8 cellular contexts compared by ENCODE assay signal in genomic region chr19:58150328-58150921, GRCh38. TPM values are rescaled to one million over a fixed set of nuclear protein-coding genes. Genes with fewer than 3 reads are reported as not detected.
DNase-seq lines count a peak whose midpoint lies in the region; TF ChIP-seq lines count a peak whose summit lies in the region.

Gene ZNF329, minus strand, starts transcription at chr19:58150789. Its CDS starts 21,286 bp downstream, at chr19:58129503.

- intact Hi-C loops in OCI-LY7 (cut with micrococcal nuclease; ENCODE audit: unreplicated experiment) = no loop called here

- H3K9me2 ChIP-seq in OCI-LY7 (ENCODE audit: insufficient read depth, low read length) = no peaks in the 10 kb centered on the region

- H3K9ac ChIP-seq in mucosa of rectum (ENCODE audit: low read depth in 1 of 2, low read length in 2 of 2) = peak within 1 kb of the TSS; percentile 66 to 79

- peaks cover 33% of the 10 kb centered on the region for H3K9me3 ChIP-seq in OCI-LY7 (ENCODE audit: low read length)
- H3K9me3 ChIP-seq in esophagus (ENCODE audit: control insufficient read depth in 2 of 2, insufficient read depth in 1 of 2, low read depth in 1 of 2, low read length in 1 of 2) = peaks cover 0 to 3% of the 10 kb centered on the region in 2 donors
- peaks cover 5 to 6% of the 10 kb centered on the region in 2 donors for H3K9me3 ChIP-seq in mucosa of rectum (ENCODE audit: control insufficient read depth in 2 of 2, low read length in 2 of 2)

- H2AFZ ChIP-seq in OCI-LY7 (ENCODE audit: low read length) = peak within 1 kb of the TSS; percentile 92

- no peaks in the 10 kb centered on the region for H3K79me2 ChIP-seq in OCI-LY7 (ENCODE audit: insufficient read depth, low read depth, low read length)

- CTCF ChIA-PET in OCI-LY7 (lab: Charles Lee; ENCODE audit: unreplicated experiment) = no interaction called here

- no peak for TF ChIP-seq CTCF in AG10803 (conservative IDR thresholded peaks at IDR 0.05; ENCODE audit: low read length)
- no peak for TF ChIP-seq CTCF in OCI-LY7 (conservative IDR thresholded peaks at IDR 0.05; ENCODE audit: low read length)

- H3K4me3 ChIP-seq in AG10803 (ENCODE audit: low read length) (peak within 1 kb of the TSS; percentile 90), OCI-LY7 (ENCODE audit: low read depth, low read length, poor library complexity, severe bottlenecking) (peak within 1 kb of the TSS; percentile 81), esophagus (ENCODE audit: low read depth in 1 of 2, low read length in 2 of 2) (peak within 1 kb of the TSS; percentile 74 to 98), mucosa of rectum (ENCODE audit: low read length in 2 of 2) (peak within 1 kb of the TSS; percentile 83)

- H3K27ac ChIP-seq in OCI-LY7 (ENCODE audit: low read depth, low read length, poor library complexity, severe bottlenecking) (no peak within 1 kb of the TSS), esophagus (ENCODE audit: low read depth in 2 of 2, low read length in 1 of 2) (peak within 1 kb of the TSS; percentile 75 to 82), mucosa of rectum (ENCODE audit: low read depth in 2 of 2, low read length in 2 of 2) (peak within 1 kb of the TSS; percentile 55 to 74)

- H4K20me1 ChIP-seq in OCI-LY7 (ENCODE audit: insufficient read depth, low read length) = no peaks in the 10 kb centered on the region

- peak within 1 kb of the TSS; percentile 84 for H3K4me2 ChIP-seq in OCI-LY7 (ENCODE audit: low read length)

- H3K27me3 ChIP-seq in esophagus (ENCODE audit: control insufficient read depth in 1 of 2, insufficient read depth in 2 of 2, low read length in 2 of 2) (no peaks in the 10 kb centered on the region), mucosa of rectum (ENCODE audit: control insufficient read depth in 2 of 2, insufficient read depth in 2 of 2, low read length in 2 of 2) (no peaks in the 10 kb centered on the region)

- H3K36me3 ChIP-seq in OCI-LY7 (ENCODE audit: insufficient read depth, low read length) = no peaks in the 10 kb centered on the region
- H3K36me3 ChIP-seq in esophagus (ENCODE audit: control insufficient read depth in 2 of 2, insufficient read depth in 2 of 2, low read length in 1 of 2) = peaks cover 0 to 2% of the 10 kb centered on the region in 2 donors
- no peaks in the 10 kb centered on the region for H3K36me3 ChIP-seq in mucosa of rectum (ENCODE audit: control insufficient read depth in 2 of 2, insufficient read depth in 2 of 2, low read length in 2 of 2)

- H3K4me1 ChIP-seq in OCI-LY7 (ENCODE audit: insufficient read depth, low read length, poor library complexity, severe bottlenecking) = peaks cover 4% of the 10 kb centered on the region
- H3K4me1 ChIP-seq in esophagus (ENCODE audit: control insufficient read depth in 2 of 2, insufficient read depth in 2 of 2, low read length in 1 of 2) = peaks cover 0 to 7% of the 10 kb centered on the region in 2 donors
- peaks cover 9 to 17% of the 10 kb centered on the region in 2 donors for H3K4me1 ChIP-seq in mucosa of rectum (ENCODE audit: control insufficient read depth in 2 of 2, insufficient read depth in 2 of 2, low read length in 2 of 2)

- DNase-seq in AG10803 (ENCODE audit: low read depth) (peak; percentile 74), GM19240 (ENCODE audit: insufficient read length, low spot score) (peak; percentile 82), HPDE6-E6E7 (ENCODE audit: extremely low spot score) (peak; percentile 90), OCI-LY7 (ENCODE audit: low spot score) (peak; percentile 86)
- peak; percentile 95 for DNase-seq in activated T-cell treated with anti-CD3 and anti-CD28 coated beads, Interleukin-2, amount 50 U/mL, for 1 hour
- peak; percentile 91 for DNase-seq in stimulated activated CD8-positive, alpha-beta memory T cell treated with anti-CD3 and anti-CD28 coated beads, Interleukin-4, amount 100 ng/mL, for 24 hours (ENCODE audit: low read depth)

- BruUV-seq in OCI-LY7 (replicated peaks; lab: Mats Ljungman, UMichigan) = no TSS peak

- POLR2A ChIA-PET in OCI-LY7 (lab: Charles Lee) = no interaction called here

- 0% methylated on average over 53 to 62 of the region's 62 CpGs for WGBS in esophagus, 2 donors

RNA-seq across cellular contexts. Expression of gene ZNF329, which starts in this region (rescaled TPM):
- 3.1 and 3.2 TPM in 2 replicates for total RNA-seq in OCI-LY7 (2014; rRNA removed; shearing (Covaris generic))
- total RNA-seq in OCI-LY7 (2022) = 3.1 and 3.4 TPM in 2 replicates
- polyA plus RNA-seq in esophagus = 1 to 10 TPM; 2.0 to 2.3 TPM
